Comparison of ENCODE assay signal across 27 cellular contexts in the genomic region with DNA sequence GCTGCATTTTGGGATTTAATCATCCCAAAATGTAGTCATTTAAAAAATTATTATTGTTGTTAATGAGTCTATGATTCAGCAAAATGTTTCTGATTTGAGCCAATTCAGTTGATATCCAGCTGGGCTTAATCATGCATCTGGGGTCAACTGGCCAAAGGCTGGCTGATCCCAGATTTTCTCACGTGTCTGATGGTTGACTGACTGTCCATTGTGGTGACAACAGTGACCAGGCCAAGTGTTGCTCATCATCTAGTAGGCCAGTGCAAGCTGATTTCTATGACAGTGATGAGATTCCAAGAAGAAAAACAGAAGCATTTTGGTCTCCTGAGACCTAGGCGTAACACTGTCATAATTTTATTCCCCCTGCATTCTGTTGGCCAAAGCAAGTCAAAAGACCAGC.
"Had no signal": no experiment of that assay in that cellular context is flagged by ENCODE, and none has a peak within 500 bp of the region (broad histone marks: within the 10 kb centered on the region; RNA-seq: fewer than 3 reads in every experiment).

No MANE protein-coding gene starts in this region.

- H3K4me3 ChIP-seq: breast epithelium, K562, SK-N-MC had no signal

- DNase-seq: activated CD4-positive, alpha-beta T cell treated with anti-CD3 and anti-CD28 coated beads for 48 hours; activated CD4-positive, alpha-beta T cell treated with anti-CD3 and anti-CD28 coated beads, Interleukin-2, amount 50 U/mL, for 4 hours; activated CD4-positive, CD25-positive, alpha-beta regulatory T cell treated with anti-CD3 and anti-CD28 coated beads, Interleukin-2, amount 50 U/mL, for 72 hours; activated CD8-positive, alpha-beta memory T cell treated with anti-CD3 and anti-CD28 coated beads, Interleukin-2, amount 50 U/mL, for 48 hours; activated CD8-positive, alpha-beta T cell treated with anti-CD3 and anti-CD28 coated beads, Interleukin-2, amount 10 ng/mL, durations not matched to agents 7 days and 5 days; activated effector memory CD4-positive, alpha-beta T cell treated with Interleukin-2 at 50 U/mL for 16 hours; activated naive CD4-positive, alpha-beta T cell; activated T-cell treated with anti-CD3 and anti-CD28 coated beads, Interleukin-2, amount 50 U/mL, for 1 hour; aorta; Karpas-422; NCI-H1092; NCI-H1417; NCI-H2029; NCI-H2107; NCI-H2171 treated with DMSO at 0.1 percent for 48 hours; NCI-H226; NCI-H526 treated with DMSO at 0.1 percent for 48 hours; NCI-H82; NK-92 treated with Interleukin-12 subunit alpha and Interleukin-12 subunit beta, amount 100 ng/mL, for 24 hours; OCI-M1; SIG-M5; SW 1271 had no signal

- ATAC-seq: activated CD8-positive, alpha-beta T cell treated with anti-CD3 and anti-CD28 coated beads, Interleukin-2, amount 10 ng/mL, durations not matched to agents 7 days and 5 days; K562; Panc1; WTC11 had no signal
